1 cellular context compared by ENCODE assay signal in the genomic region with DNA sequence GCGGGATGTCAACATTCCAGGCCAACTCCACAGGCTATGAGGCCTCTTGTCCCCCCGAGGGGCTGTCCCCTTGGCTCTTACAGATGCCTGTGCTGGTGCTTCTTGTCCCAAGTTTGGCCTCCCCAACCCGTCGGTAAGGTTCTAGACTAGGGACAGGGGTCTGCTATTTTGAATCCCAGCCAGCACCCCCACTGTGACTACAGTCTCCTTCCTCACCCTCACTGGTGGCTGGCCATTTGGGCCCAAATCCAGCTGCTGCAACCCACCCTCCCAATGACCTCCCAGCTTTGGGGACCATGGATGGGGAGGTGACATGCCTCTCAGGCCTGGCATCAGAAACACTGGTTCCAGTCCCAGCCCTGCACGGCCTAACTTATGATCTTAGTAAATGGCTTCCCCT.
TF ChIP-seq lines count a peak whose summit lies in the region.

No MANE protein-coding gene starts in this region.

TF ChIP-seq in IMR-90, 13 proteins besides CTCF, POLR2A, EP300 and RAD21:
- TF ChIP-seq USF2 (IDR thresholded peaks at IDR 0.05; ENCODE audit: low read depth, low read length): no peak
- no peak for TF ChIP-seq MAZ (IDR thresholded peaks at IDR 0.05; ENCODE audit: borderline replicate concordance, low read depth, low read length)
- no peak for TF ChIP-seq ELK1 (IDR thresholded peaks at IDR 0.05; ENCODE audit: borderline replicate concordance, low read depth, low read length)
- TF ChIP-seq CHD1 (IDR thresholded peaks at IDR 0.05; ENCODE audit: low read depth, low read length): no peak
- TF ChIP-seq MXI1 (IDR thresholded peaks at IDR 0.05; ENCODE audit: borderline replicate concordance, low read depth, low read length): no peak
- no peak for TF ChIP-seq RCOR1 (IDR thresholded peaks at IDR 0.05; ENCODE audit: insufficient replicate concordance, low read length)
- TF ChIP-seq MAFK (IDR thresholded peaks at IDR 0.05; ENCODE audit: low read depth, low read length): no peak
- no peak for TF ChIP-seq NFE2L2 (IDR thresholded peaks at IDR 0.05; ENCODE audit: low read depth, low read length)
- TF ChIP-seq CEBPB (IDR thresholded peaks at IDR 0.05; ENCODE audit: low read depth, low read length): no peak
- no peak for TF ChIP-seq BHLHE40 (IDR thresholded peaks at IDR 0.05; ENCODE audit: low read depth, low read length)
- TF ChIP-seq RFX5 (IDR thresholded peaks at IDR 0.05; ENCODE audit: low read depth, low read length): no peak
- TF ChIP-seq SMC3 (IDR thresholded peaks at IDR 0.05; ENCODE audit: low read depth, low read length): no peak
- TF ChIP-seq FOS (IDR thresholded peaks at IDR 0.05; ENCODE audit: low read depth, low read length): no peak
